Comparison of ENCODE assay signal across 24 cellular contexts in the genomic region with DNA sequence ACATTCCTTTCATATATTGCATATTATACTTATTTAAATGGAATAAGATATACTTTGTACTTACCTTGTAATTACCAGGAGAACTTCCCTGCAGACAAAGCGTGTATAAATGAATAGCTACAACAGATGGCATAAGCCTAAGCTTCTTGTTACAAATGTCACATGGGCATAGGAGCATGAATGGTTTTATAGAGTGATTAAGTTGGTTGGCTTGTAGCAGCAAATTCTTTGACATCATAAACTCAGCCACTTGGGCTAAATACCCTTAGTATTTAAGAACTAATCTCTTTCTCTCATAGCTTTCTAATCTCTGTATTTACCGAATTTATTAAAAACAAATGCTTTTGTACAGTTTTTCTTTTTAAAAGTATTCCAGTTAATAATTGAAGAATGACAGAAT. TPM values are rescaled to one million over a fixed set of nuclear protein-coding genes. Genes with fewer than 3 reads are reported as not detected.
DNase-seq lines count a peak whose midpoint lies in the region; ATAC-seq and TF ChIP-seq lines count a peak whose summit lies in the region.
"Had no signal": no experiment of that assay in that cellular context is flagged by ENCODE, and none has a peak within 500 bp of the region (broad histone marks: within the 10 kb centered on the region; RNA-seq: fewer than 3 reads in every experiment).

A gene (minus strand): TSS at position 115 of the 400 bp plus-strand sequence. CDS start 8,985 bp downstream, outside the sequence.

- no peaks in the 10 kb centered on the region for H3K9me3 Mint-ChIP-seq in activated naive CD4-positive, alpha-beta T cell treated with anti-CD3 and anti-CD28 coated beads for 36 hours
- H3K9me3 Mint-ChIP-seq in activated naive CD4-positive, alpha-beta T cell treated with anti-CD3 and anti-CD28 coated beads, Interleukin-2, amount 10 ng/mL, durations not matched to agents 7 days and 5 days = no peaks in the 10 kb centered on the region
- H3K9me3 Mint-ChIP-seq: activated CD8-positive, alpha-beta T cell treated with anti-CD3 and anti-CD28 coated beads for 36 hours; activated T-cell treated with anti-CD3 and anti-CD28 coated beads, Interleukin-2, amount 50 U/mL, for 4 hours; stimulated activated effector memory CD8-positive, alpha-beta T cell treated with anti-CD3 and anti-CD28 coated beads, Interleukin-12 subunit alpha, Interleukin-12 subunit beta, amount 100 ng/mL, for 72 hours had no signal

- H3K27ac Mint-ChIP-seq in activated naive CD4-positive, alpha-beta T cell treated with anti-CD3 and anti-CD28 coated beads for 36 hours = peak within 1 kb of the TSS; percentile 26
- no peak within 1 kb of the TSS for H3K27ac Mint-ChIP-seq in activated naive CD4-positive, alpha-beta T cell treated with anti-CD3 and anti-CD28 coated beads, Interleukin-2, amount 10 ng/mL, durations not matched to agents 7 days and 5 days

- no peaks in the 10 kb centered on the region for H3K9me3 ChIP-seq in tibial nerve
- H3K9me3 ChIP-seq: right lobe of liver had no signal

- H3K36me3 ChIP-seq in tibial nerve = peaks cover 5 to 91% (median 17%) of the 10 kb centered on the region in 3 donors

- TF ChIP-seq POLR2A in tibial nerve (IDR thresholded peaks at IDR 0.05) = no peak

- ATAC-seq in left colon (peak; percentile 37), GM21619 (IDR thresholded peaks at IDR 0.05; ENCODE audit: unreplicated experiment) (no peak)
- ATAC-seq: activated CD4-positive, CD25-positive, alpha-beta regulatory T cell treated with anti-CD3 and anti-CD28 coated beads, Interleukin-2, amount 50 U/mL, for 24 hours; activated CD8-positive, alpha-beta T cell treated with anti-CD3 and anti-CD28 coated beads for 36 hours; activated T-cell treated with anti-CD3 and anti-CD28 coated beads, Interleukin-2, amount 50 U/mL, for 4 hours; esophagus mucosa; K562; right lobe of liver; stimulated activated effector memory CD8-positive, alpha-beta T cell treated with anti-CD3 and anti-CD28 coated beads, Interleukin-12 subunit alpha, Interleukin-12 subunit beta, amount 100 ng/mL, for 72 hours had no signal

- H3K4me3 ChIP-seq in tibial nerve = no peak within 1 kb of the TSS
- H3K4me3 ChIP-seq: K562, lung, right lobe of liver had no signal

- H3K27me3 ChIP-seq in tibial nerve = no peaks in the 10 kb centered on the region
- H3K27me3 ChIP-seq: right lobe of liver had no signal

- DNase-seq in activated naive CD4-positive, alpha-beta T cell treated with anti-CD3 and anti-CD28 coated beads for 36 hours = no peak
- DNase-seq in activated naive CD4-positive, alpha-beta T cell treated with anti-CD3 and anti-CD28 coated beads, Interleukin-2, amount 10 ng/mL, durations not matched to agents 7 days and 5 days = no peak
- DNase-seq in NCI-H524 treated with DMSO at 0.1 percent for 48 hours (lab: John Stamatoyannopoulos, UW) (peak; percentile 89), left colon (no peak), tibial nerve (ENCODE audit: low spot score in 2 of 2) (no peak), T-helper 1 cell (no peak)
- no peak for DNase-seq in activated CD8-positive, alpha-beta memory T cell treated with anti-CD3 and anti-CD28 coated beads for 24 hours
- DNase-seq: activated CD8-positive, alpha-beta T cell treated with anti-CD3 and anti-CD28 coated beads for 36 hours; activated naive CD4-positive, alpha-beta T cell treated with Interleukin-2 at 50 U/mL for 16 hours; activated T-cell treated with anti-CD3 and anti-CD28 coated beads, Interleukin-2, amount 50 U/mL, for 4 hours; aorta; cerebellar nuclear complex; effector CD4-positive, alpha-beta T cell; GOT3; NK-92 treated with Interleukin-12 subunit alpha and Interleukin-12 subunit beta, amount 100 ng/mL, for 24 hours; right lobe of liver had no signal

- H3K27me3 Mint-ChIP-seq in activated naive CD4-positive, alpha-beta T cell treated with anti-CD3 and anti-CD28 coated beads for 36 hours (ENCODE audit: low read depth) = no peaks in the 10 kb centered on the region
- no peaks in the 10 kb centered on the region for H3K27me3 Mint-ChIP-seq in activated naive CD4-positive, alpha-beta T cell treated with anti-CD3 and anti-CD28 coated beads, Interleukin-2, amount 10 ng/mL, durations not matched to agents 7 days and 5 days
- H3K27me3 Mint-ChIP-seq: activated CD8-positive, alpha-beta T cell treated with anti-CD3 and anti-CD28 coated beads for 36 hours had no signal

- intact Hi-C loops in activated naive CD4-positive, alpha-beta T cell treated with anti-CD3 and anti-CD28 coated beads for 36 hours (cut with micrococcal nuclease) = no loop called here
- intact Hi-C loops in left colon (cut with DNase I, micrococcal nuclease) = no loop called here

- H3K4me3 Mint-ChIP-seq in activated naive CD4-positive, alpha-beta T cell treated with anti-CD3 and anti-CD28 coated beads for 36 hours = no peak within 1 kb of the TSS
- no peak within 1 kb of the TSS for H3K4me3 Mint-ChIP-seq in activated naive CD4-positive, alpha-beta T cell treated with anti-CD3 and anti-CD28 coated beads, Interleukin-2, amount 10 ng/mL, durations not matched to agents 7 days and 5 days
- H3K4me3 Mint-ChIP-seq: activated CD8-positive, alpha-beta T cell treated with anti-CD3 and anti-CD28 coated beads for 36 hours; activated T-cell treated with anti-CD3 and anti-CD28 coated beads, Interleukin-2, amount 50 U/mL, for 4 hours; stimulated activated effector memory CD8-positive, alpha-beta T cell treated with anti-CD3 and anti-CD28 coated beads, Interleukin-12 subunit alpha, Interleukin-12 subunit beta, amount 100 ng/mL, for 72 hours had no signal

- no peak for TF ChIP-seq EP300 in tibial nerve (IDR thresholded peaks at IDR 0.05)

- CTCF ChIA-PET in activated naive CD4-positive, alpha-beta T cell treated with anti-CD3 and anti-CD28 coated beads for 36 hours (lab: Charles Lee) = no interaction called here
- CTCF ChIA-PET in activated naive CD4-positive, alpha-beta T cell treated with anti-CD3 and anti-CD28 coated beads, Interleukin-2, amount 10 ng/mL, durations not matched to agents 7 days and 5 days (lab: Charles Lee) = interaction anchor here (0.7 to 2.0 kb wide), 2 partner anchors 14 to 92 kb away, joined by 3 to 6 read pairs; no protein-coding TSS in a partner anchor

- no peaks in the 10 kb centered on the region for H3K4me1 ChIP-seq in tibial nerve
- H3K4me1 ChIP-seq: right lobe of liver had no signal

- no peak within 1 kb of the TSS for H3K27ac ChIP-seq in tibial nerve
- H3K27ac ChIP-seq: C4-2B, right lobe of liver, RWPE1 had no signal

- 54 to 57% methylated on average over 2 of the region's 2 CpGs for WGBS in tibial nerve, 2 donors

- peaks cover 22% of the 10 kb centered on the region for H3K36me3 Mint-ChIP-seq in activated naive CD4-positive, alpha-beta T cell treated with anti-CD3 and anti-CD28 coated beads for 36 hours (ENCODE audit: low read depth)
- peaks cover 44% of the 10 kb centered on the region for H3K36me3 Mint-ChIP-seq in activated naive CD4-positive, alpha-beta T cell treated with anti-CD3 and anti-CD28 coated beads, Interleukin-2, amount 10 ng/mL, durations not matched to agents 7 days and 5 days

- no peaks in the 10 kb centered on the region for H3K4me1 Mint-ChIP-seq in activated naive CD4-positive, alpha-beta T cell treated with anti-CD3 and anti-CD28 coated beads for 36 hours (ENCODE audit: low read depth)
- H3K4me1 Mint-ChIP-seq in activated naive CD4-positive, alpha-beta T cell treated with anti-CD3 and anti-CD28 coated beads, Interleukin-2, amount 10 ng/mL, durations not matched to agents 7 days and 5 days = no peaks in the 10 kb centered on the region

- TF ChIP-seq CTCF in tibial nerve (IDR thresholded peaks at IDR 0.05) = no peak

RNA-seq across cellular contexts. Expression of the gene that starts here (rescaled TPM):
- total RNA-seq in activated naive CD4-positive, alpha-beta T cell treated with anti-CD3 and anti-CD28 coated beads for 36 hours = 1 to 10 TPM; 1.6 to 1.9 TPM
- total RNA-seq in left colon (1 to 10 TPM; 2.3 to 3.2 TPM), tibial nerve (10 to 100 TPM in 3 of 4 donors, 1 to 10 TPM in 1; 8.4 to 16.7 (median 14.0) TPM)
